26 cellular contexts compared by ENCODE assay signal in the genomic region with DNA sequence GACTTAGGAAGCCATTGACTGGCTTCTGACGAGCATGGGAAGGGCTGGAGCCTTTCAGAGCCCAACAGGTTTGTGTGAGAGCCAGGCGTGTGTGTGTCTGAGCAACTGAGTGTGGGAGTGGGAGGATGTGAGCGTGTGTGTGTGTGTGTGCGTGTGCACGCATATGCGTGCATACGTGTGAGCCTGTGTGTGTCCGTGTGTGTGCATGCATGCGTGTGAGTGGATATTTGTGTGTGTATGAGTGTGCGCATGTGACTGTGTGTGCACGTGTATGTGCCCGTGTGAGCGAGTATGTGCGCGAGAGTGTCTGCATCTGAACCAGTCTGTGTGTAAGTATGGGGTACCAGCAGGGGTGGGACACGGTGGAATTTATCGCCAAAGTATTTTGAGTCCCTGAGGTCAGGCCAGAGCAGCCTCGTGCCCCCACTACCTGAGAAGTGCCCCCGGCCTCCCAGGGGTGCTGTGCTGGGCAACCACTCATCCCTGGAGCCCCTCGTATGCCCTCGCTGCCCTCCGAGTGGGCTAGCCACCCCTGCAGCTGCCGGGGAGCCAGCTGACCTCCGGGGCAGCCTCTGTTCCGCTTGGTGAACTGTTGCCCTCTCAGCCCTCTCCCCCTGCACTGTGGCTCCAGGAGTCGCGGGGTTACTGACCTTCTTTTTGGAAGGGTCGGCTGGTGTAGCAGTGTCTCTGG. TPM values are rescaled to one million over a fixed set of nuclear protein-coding genes. Genes with fewer than 3 reads are reported as not detected.
A peak's percentile ranks its signal among the peaks of the same experiment; 100 is the strongest.
DNase-seq lines count a peak whose midpoint lies in the region; ATAC-seq, FAIRE-seq and TF ChIP-seq lines count a peak whose summit lies in the region.
"Had no signal": no experiment of that assay in that cellular context is flagged by ENCODE, and none has a peak within 500 bp of the region (broad histone marks: within the 10 kb centered on the region; RNA-seq: fewer than 3 reads in every experiment).

No MANE protein-coding gene starts in this region.

- H3K27me3 ChIP-seq in right cardiac atrium (ENCODE audit: control insufficient read depth, insufficient read depth) (no peaks in the 10 kb centered on the region), heart left ventricle (no peaks in the 10 kb centered on the region), bronchial epithelial cell (ENCODE audit: control insufficient read depth, insufficient read depth, low read length) (no peaks in the 10 kb centered on the region)
- H3K27me3 ChIP-seq: tibial nerve had no signal

- DNase-seq in right cardiac atrium (no peak), heart left ventricle (no peak), bronchial epithelial cell (ENCODE audit: low read depth) (no peak), nephron progenitor cell (no peak), type B pancreatic cell (ENCODE audit: extremely low spot score, unreplicated experiment) (no peak), NCI-H2227 treated with DMSO at 0.1 percent for 48 hours (lab: John Stamatoyannopoulos, UW) (no peak)
- DNase-seq: activated CD4-positive, alpha-beta T cell treated with anti-CD3 and anti-CD28 coated beads for 36 hours; activated CD8-positive, alpha-beta T cell treated with anti-CD3 and anti-CD28 coated beads, Interleukin-2, amount 10 ng/mL, durations not matched to agents 7 days and 5 days; activated naive CD8-positive, alpha-beta T cell treated with anti-CD3 and anti-CD28 coated beads, Interleukin-2, amount 50 U/mL, for 24 hours; DMS79; GDM1; HCEC 1CT; NCI-H146; NCI-H2107; NCI-H446; RPMI8226; stimulated activated naive CD8-positive, alpha-beta T cell treated with anti-CD3 and anti-CD28 coated beads, Interleukin-15, amount 100 ng/mL, for 72 hours had no signal

- ATAC-seq in right cardiac atrium (no peak), heart left ventricle (no peak), HG02610 (IDR thresholded peaks at IDR 0.05; ENCODE audit: unreplicated experiment) (no peak), GM21526 (IDR thresholded peaks at IDR 0.05; ENCODE audit: low FRiP score, unreplicated experiment) (no peak)
- ATAC-seq: activated CD4-positive, alpha-beta T cell treated with anti-CD3 and anti-CD28 coated beads for 36 hours; activated CD8-positive, alpha-beta T cell treated with anti-CD3 and anti-CD28 coated beads, Interleukin-2, amount 10 ng/mL, durations not matched to agents 7 days and 5 days; activated naive CD8-positive, alpha-beta T cell treated with anti-CD3 and anti-CD28 coated beads, Interleukin-2, amount 50 U/mL, for 24 hours; stimulated activated naive CD8-positive, alpha-beta T cell treated with anti-CD3 and anti-CD28 coated beads, Interleukin-15, amount 100 ng/mL, for 72 hours had no signal

- 91% methylated on average over 28 of the region's 28 CpGs for WGBS in right cardiac atrium
- WGBS in heart left ventricle, 4 donors: 88 to 94% (median 90%) methylated on average over 24 to 28 of the region's 28 CpGs

- H3K4me3 Mint-ChIP-seq in nephron progenitor cell (peak overlapping the region; percentile 8), type B pancreatic cell (no peak overlapping the region)
- H3K4me3 Mint-ChIP-seq: activated CD4-positive, alpha-beta T cell treated with anti-CD3 and anti-CD28 coated beads for 36 hours; activated CD8-positive, alpha-beta T cell treated with anti-CD3 and anti-CD28 coated beads, Interleukin-2, amount 10 ng/mL, durations not matched to agents 7 days and 5 days; activated naive CD8-positive, alpha-beta T cell treated with anti-CD3 and anti-CD28 coated beads, Interleukin-2, amount 50 U/mL, for 24 hours; B cell; memory B cell; stimulated activated naive CD8-positive, alpha-beta T cell treated with anti-CD3 and anti-CD28 coated beads, Interleukin-15, amount 100 ng/mL, for 72 hours had no signal

- H3K4me1 ChIP-seq in right cardiac atrium (ENCODE audit: control insufficient read depth, insufficient read depth, low read length): peaks cover 21% of the 10 kb centered on the region
- H3K4me1 ChIP-seq in heart left ventricle: peaks cover 2 to 75% (median 45%) of the 10 kb centered on the region in 12 donors

- H3K9me3 ChIP-seq in right cardiac atrium (ENCODE audit: control insufficient read depth, low read length) (no peaks in the 10 kb centered on the region), heart left ventricle (peaks cover 0 to 1% (median 0%) of the 10 kb centered on the region in 12 donors)
- H3K9me3 ChIP-seq: tibial nerve had no signal

- TF ChIP-seq POLR2A in heart left ventricle (IDR thresholded peaks at IDR 0.05): no peak

- FAIRE-seq in bronchial epithelial cell (lab: Jason Lieb, UNC): peak; percentile 98

- H3K27me3 Mint-ChIP-seq in nephron progenitor cell (ENCODE audit: low read depth, poor library complexity): peaks cover 7% of the 10 kb centered on the region
- H3K27me3 Mint-ChIP-seq in type B pancreatic cell: no peaks in the 10 kb centered on the region
- H3K27me3 Mint-ChIP-seq: activated CD4-positive, alpha-beta T cell treated with anti-CD3 and anti-CD28 coated beads for 36 hours; activated naive CD8-positive, alpha-beta T cell treated with anti-CD3 and anti-CD28 coated beads, Interleukin-2, amount 50 U/mL, for 24 hours; B cell; memory B cell; stimulated activated naive CD8-positive, alpha-beta T cell treated with anti-CD3 and anti-CD28 coated beads, Interleukin-15, amount 100 ng/mL, for 72 hours had no signal

- H3K9me3 Mint-ChIP-seq in nephron progenitor cell: peaks cover 11% of the 10 kb centered on the region
- no peaks in the 10 kb centered on the region for H3K9me3 Mint-ChIP-seq in type B pancreatic cell
- H3K9me3 Mint-ChIP-seq: activated naive CD8-positive, alpha-beta T cell treated with anti-CD3 and anti-CD28 coated beads, Interleukin-2, amount 50 U/mL, for 24 hours; activated T-helper 2 cell treated with anti-CD3 and anti-CD28 coated beads, Interferon-gamma antibody, Interleukin-2, Interleukin-4, amounts not matched to agents 10 μg/mL and 5 μg/mL and 100 μg/mL, durations not matched to agents 14 hours and 24 hours and 36 hours; memory B cell; stimulated activated naive CD8-positive, alpha-beta T cell treated with anti-CD3 and anti-CD28 coated beads, Interleukin-15, amount 100 ng/mL, for 72 hours had no signal

- peaks cover 63% of the 10 kb centered on the region for H3K4me1 Mint-ChIP-seq in nephron progenitor cell
- H3K4me1 Mint-ChIP-seq in type B pancreatic cell (ENCODE audit: unreplicated experiment): peaks cover 31% of the 10 kb centered on the region
- H3K4me1 Mint-ChIP-seq: activated CD4-positive, alpha-beta T cell treated with anti-CD3 and anti-CD28 coated beads for 36 hours; activated naive CD8-positive, alpha-beta T cell treated with anti-CD3 and anti-CD28 coated beads, Interleukin-2, amount 50 U/mL, for 24 hours; stimulated activated naive CD8-positive, alpha-beta T cell treated with anti-CD3 and anti-CD28 coated beads, Interleukin-15, amount 100 ng/mL, for 72 hours had no signal

- H3K36me3 ChIP-seq in heart left ventricle (peaks cover 0 to 18% (median 2%) of the 10 kb centered on the region in 9 donors), bronchial epithelial cell (ENCODE audit: control insufficient read depth, insufficient read depth, low read length) (peaks cover 2% of the 10 kb centered on the region)

- peak overlapping the region; percentile 91 for H3K27ac Mint-ChIP-seq in nephron progenitor cell
- H3K27ac Mint-ChIP-seq in type B pancreatic cell: peak overlapping the region; percentile 8
- H3K27ac Mint-ChIP-seq: activated CD4-positive, alpha-beta T cell treated with anti-CD3 and anti-CD28 coated beads for 36 hours; activated CD8-positive, alpha-beta T cell treated with anti-CD3 and anti-CD28 coated beads, Interleukin-2, amount 10 ng/mL, durations not matched to agents 7 days and 5 days; activated naive CD8-positive, alpha-beta T cell treated with anti-CD3 and anti-CD28 coated beads, Interleukin-2, amount 50 U/mL, for 24 hours; activated T-helper 2 cell treated with anti-CD3 and anti-CD28 coated beads, Interferon-gamma antibody, Interleukin-2, Interleukin-4, amounts not matched to agents 10 μg/mL and 5 μg/mL and 100 μg/mL, durations not matched to agents 14 hours and 24 hours and 36 hours; B cell; memory B cell; stimulated activated naive CD8-positive, alpha-beta T cell treated with anti-CD3 and anti-CD28 coated beads, Interleukin-15, amount 100 ng/mL, for 72 hours had no signal

- TF ChIP-seq CTCF in heart left ventricle (IDR thresholded peaks at IDR 0.05): no peak
- TF ChIP-seq CTCF in bronchial epithelial cell (IDR thresholded peaks at IDR 0.05; ENCODE audit: insufficient read depth, low read length, severe bottlenecking): no peak
- no peak for TF ChIP-seq CTCF in nephron progenitor cell (IDR thresholded peaks at IDR 0.05)
- TF ChIP-seq CTCF in type B pancreatic cell (conservative IDR thresholded peaks at IDR 0.05): no peak

- H3K27ac ChIP-seq in right cardiac atrium (ENCODE audit: low read length) (peak overlapping the region; percentile 82), heart left ventricle (peak overlapping the region in 2 of 12 donors; percentile 19 to 86)
- H3K27ac ChIP-seq: KMS-11, SK-N-MC had no signal

- intact Hi-C loops in right cardiac atrium (cut with DNase I) (no loop called here), heart left ventricle (cut with DNase I) (loop anchor here in 1 of 10 donors (5.0 kb wide), 1 partner anchor 39 kb away; a partner anchor contains a TSS)

- H3K4me3 ChIP-seq in right cardiac atrium (ENCODE audit: low read length) (no peak overlapping the region), heart left ventricle (no peak overlapping the region), bronchial epithelial cell (ENCODE audit: low read depth, low read length) (no peak overlapping the region)
- H3K4me3 ChIP-seq: SK-N-MC, skin epidermis, tibial nerve had no signal

- peaks cover 61% of the 10 kb centered on the region for H3K36me3 Mint-ChIP-seq in nephron progenitor cell (ENCODE audit: low read depth)
- H3K36me3 Mint-ChIP-seq in type B pancreatic cell: peaks cover 18% of the 10 kb centered on the region

RNA-seq across cellular contexts. Expression of a gene that starts 38.5 kb away (rescaled TPM):
- total RNA-seq in right cardiac atrium (10 to 100 TPM; 61.6 to 88.8 (median 75.4) TPM), heart left ventricle (10 to 100 TPM; 34.5 to 62.5 (median 39.8) TPM), bronchial epithelial cell (17.0 and 21.6 TPM in 2 replicates), type B pancreatic cell (ENCODE audit: low replicate concordance) (64.9 and 65.0 TPM in 2 replicates)
- polyA plus RNA-seq in right cardiac atrium (57.1 TPM), heart left ventricle (10 to 100 TPM; 30.2 to 44.0 TPM)
